Comparison of ENCODE assay signal across 10 cellular contexts in the genomic region with DNA sequence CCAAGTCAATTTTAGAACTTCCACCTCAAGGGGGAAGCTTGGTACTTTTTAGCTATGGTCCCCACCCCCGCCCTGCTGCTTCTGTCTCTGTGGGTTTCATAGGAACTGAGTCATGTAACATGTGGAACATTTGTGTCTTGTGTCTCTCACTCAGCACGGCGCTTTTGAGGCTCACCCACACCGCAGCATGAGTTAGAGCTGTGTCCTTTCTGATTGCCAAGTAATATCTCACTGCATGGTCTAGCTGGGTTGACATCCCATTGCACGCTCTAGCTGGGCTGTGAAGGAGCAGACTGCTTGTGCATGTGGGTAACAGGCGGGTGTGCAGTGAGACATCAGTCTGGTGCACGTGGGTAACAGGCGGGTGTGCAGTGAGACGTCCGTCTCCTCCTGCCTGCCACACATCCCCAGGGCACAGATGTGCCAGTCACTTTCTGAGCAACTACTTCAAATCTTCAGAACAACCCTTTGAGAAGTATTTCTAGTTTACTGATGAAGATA. TPM values are rescaled to one million over a fixed set of nuclear protein-coding genes. Genes with fewer than 3 reads are reported as not detected.
DNase-seq lines count a peak whose midpoint lies in the region; ATAC-seq and TF ChIP-seq lines count a peak whose summit lies in the region.
"Had no signal": no experiment of that assay in that cellular context is flagged by ENCODE, and none has a peak within 500 bp of the region (broad histone marks: within the 10 kb centered on the region; RNA-seq: fewer than 3 reads in every experiment).

No MANE protein-coding gene starts in this region.

- peaks cover 6 to 13% (median 7%) of the 10 kb centered on the region in 4 donors for H3K4me1 ChIP-seq in esophagus muscularis mucosa

- no peak for TF ChIP-seq EP300 in esophagus muscularis mucosa (IDR thresholded peaks at IDR 0.05)

- intact Hi-C loops in esophagus muscularis mucosa (cut with DNase I): no loop called here

- peak overlapping the region; percentile 96 for H3K27ac Mint-ChIP-seq in activated CD8-positive, alpha-beta T cell treated with anti-CD3 and anti-CD28 coated beads, Interleukin-2, amount 10 ng/mL, durations not matched to agents 7 days and 5 days
- H3K27ac Mint-ChIP-seq in type B pancreatic cell: no peak overlapping the region

- H3K4me1 Mint-ChIP-seq in activated CD8-positive, alpha-beta T cell treated with anti-CD3 and anti-CD28 coated beads, Interleukin-2, amount 10 ng/mL, durations not matched to agents 7 days and 5 days (ENCODE audit: low read depth): peaks cover 54% of the 10 kb centered on the region
- no peaks in the 10 kb centered on the region for H3K4me1 Mint-ChIP-seq in type B pancreatic cell (ENCODE audit: unreplicated experiment)

- no peak overlapping the region for H3K27ac ChIP-seq in esophagus muscularis mucosa (replicated peaks in 1 of 4)
- H3K27ac ChIP-seq: KMS-11 had no signal

- H3K36me3 Mint-ChIP-seq in activated CD8-positive, alpha-beta T cell treated with anti-CD3 and anti-CD28 coated beads, Interleukin-2, amount 10 ng/mL, durations not matched to agents 7 days and 5 days (ENCODE audit: low read depth): no peaks in the 10 kb centered on the region
- H3K36me3 Mint-ChIP-seq in type B pancreatic cell: no peaks in the 10 kb centered on the region

- TF ChIP-seq CTCF in foreskin fibroblast (IDR thresholded peaks at IDR 0.05; ENCODE audit: low read depth, low read length) (no peak), esophagus muscularis mucosa (IDR thresholded peaks at IDR 0.05) (no peak), type B pancreatic cell (conservative IDR thresholded peaks at IDR 0.05) (no peak)

- peaks cover 0 to 12% (median 0%) of the 10 kb centered on the region in 4 donors for H3K27me3 ChIP-seq in esophagus muscularis mucosa

- peak; percentile 92 for DNase-seq in activated CD8-positive, alpha-beta T cell treated with anti-CD3 and anti-CD28 coated beads, Interleukin-2, amount 10 ng/mL, durations not matched to agents 7 days and 5 days
- DNase-seq in foreskin fibroblast (peak; percentile 80 to 89), esophagus muscularis mucosa (ENCODE audit: extremely low spot score) (no peak), NCI-H146 (lab: John Stamatoyannopoulos, UW) (no peak), type B pancreatic cell (ENCODE audit: extremely low spot score, unreplicated experiment) (no peak)
- peak; percentile 39 for DNase-seq in stimulated activated CD8-positive, alpha-beta memory T cell treated with anti-CD3 and anti-CD28 coated beads, Interleukin-15, amount 100 ng/mL, for 1 hour (ENCODE audit: low read depth)
- DNase-seq: left cardiac atrium had no signal

- no peaks in the 10 kb centered on the region for H3K27me3 Mint-ChIP-seq in activated CD8-positive, alpha-beta T cell treated with anti-CD3 and anti-CD28 coated beads, Interleukin-2, amount 10 ng/mL, durations not matched to agents 7 days and 5 days (ENCODE audit: low read depth)
- H3K27me3 Mint-ChIP-seq in type B pancreatic cell: peaks cover 2% of the 10 kb centered on the region

- WGBS in esophagus muscularis mucosa: 86% methylated on average over 10 of the region's 10 CpGs

- no peaks in the 10 kb centered on the region for H3K9me3 Mint-ChIP-seq in activated CD8-positive, alpha-beta T cell treated with anti-CD3 and anti-CD28 coated beads, Interleukin-2, amount 10 ng/mL, durations not matched to agents 7 days and 5 days (ENCODE audit: insufficient read depth)
- H3K9me3 Mint-ChIP-seq in type B pancreatic cell: no peaks in the 10 kb centered on the region

- H3K36me3 ChIP-seq in esophagus muscularis mucosa: no peaks in the 10 kb centered on the region

- H3K4me3 ChIP-seq in foreskin fibroblast (ENCODE audit: low read depth in 1 of 2, low read length in 2 of 2) (no peak overlapping the region), esophagus muscularis mucosa (no peak overlapping the region)

- H3K9me3 ChIP-seq in esophagus muscularis mucosa: no peaks in the 10 kb centered on the region

- peak; percentile 69 for ATAC-seq in GM19035 (IDR thresholded peaks at IDR 0.05; ENCODE audit: unreplicated experiment)
- ATAC-seq in HG03457 (IDR thresholded peaks at IDR 0.05; ENCODE audit: unreplicated experiment): peak; percentile 76
- peak; percentile 84 for ATAC-seq in activated CD8-positive, alpha-beta T cell treated with anti-CD3 and anti-CD28 coated beads, Interleukin-2, amount 10 ng/mL, durations not matched to agents 7 days and 5 days

- CTCF ChIA-PET in activated CD8-positive, alpha-beta T cell treated with anti-CD3 and anti-CD28 coated beads, Interleukin-2, amount 10 ng/mL, durations not matched to agents 7 days and 5 days (lab: Charles Lee): interaction anchor here (0.7 to 4.9 kb wide), 12 partner anchors 9 to 580 kb away, joined by 3 to 58 read pairs (median 8); a partner anchor contains a TSS

- POLR2A ChIA-PET in activated CD8-positive, alpha-beta T cell treated with anti-CD3 and anti-CD28 coated beads, Interleukin-2, amount 10 ng/mL, durations not matched to agents 7 days and 5 days (lab: Charles Lee): interaction anchor here (0.7 to 3.0 kb wide), 5 partner anchors 21 to 654 kb away, joined by 3 to 16 read pairs (median 5); a partner anchor contains a TSS

- peak overlapping the region; percentile 56 for H3K4me3 Mint-ChIP-seq in activated CD8-positive, alpha-beta T cell treated with anti-CD3 and anti-CD28 coated beads, Interleukin-2, amount 10 ng/mL, durations not matched to agents 7 days and 5 days
- H3K4me3 Mint-ChIP-seq in type B pancreatic cell: no peak overlapping the region

- no peak for TF ChIP-seq POLR2A in esophagus muscularis mucosa (IDR thresholded peaks at IDR 0.05; ENCODE audit: low read depth)

RNA-seq across cellular contexts. Expression of a gene that starts 26.4 kb away (rescaled TPM):
- total RNA-seq in activated CD8-positive, alpha-beta T cell treated with anti-CD3 and anti-CD28 coated beads, Interleukin-2, amount 10 ng/mL, durations not matched to agents 7 days and 5 days: 100 to 1,000 TPM; 114 to 118 TPM
- total RNA-seq in esophagus muscularis mucosa: 10 to 100 TPM in 1 of 4 donors, 1 to 10 TPM in 3; 3.3 to 17.7 (median 4.3) TPM
- 40.4 and 51.2 TPM in 2 replicates for total RNA-seq in type B pancreatic cell (ENCODE audit: low replicate concordance)

RNA-seq across cellular contexts. Expression of a gene that starts 40.6 kb away (rescaled TPM):
- total RNA-seq in activated CD8-positive, alpha-beta T cell treated with anti-CD3 and anti-CD28 coated beads, Interleukin-2, amount 10 ng/mL, durations not matched to agents 7 days and 5 days: not detected
- total RNA-seq in esophagus muscularis mucosa: not detected
- total RNA-seq in type B pancreatic cell (ENCODE audit: low replicate concordance): 0.70 TPM in 1 of 2 replicates, not detected in the other
- total RNA-seq: left cardiac atrium had no signal

RNA-seq across cellular contexts. Expression of a gene that starts 55.5 kb away (rescaled TPM):
- total RNA-seq in activated CD8-positive, alpha-beta T cell treated with anti-CD3 and anti-CD28 coated beads, Interleukin-2, amount 10 ng/mL, durations not matched to agents 7 days and 5 days: 10 to 100 TPM; 34.1 to 39.8 TPM
- 10 to 100 TPM; 18.9 to 33.6 (median 28.2) TPM for total RNA-seq in esophagus muscularis mucosa
- total RNA-seq in type B pancreatic cell (ENCODE audit: low replicate concordance): 28.3 and 36.9 TPM in 2 replicates

Comparison
In these comparisons a context has a peak if more than half of its experiments do, and no peak if none do; other contexts are left out.
1. DNase-seq: peak in activated CD8-positive, alpha-beta T cell treated with anti-CD3 and anti-CD28 coated beads, Interleukin-2, amount 10 ng/mL, durations not matched to agents 7 days and 5 days (single experiment), foreskin fibroblast (2 of 2) and stimulated activated CD8-positive, alpha-beta memory T cell treated with anti-CD3 and anti-CD28 coated beads, Interleukin-15, amount 100 ng/mL, for 1 hour (single experiment); none in esophagus muscularis mucosa (single experiment), NCI-H146 (single experiment) and type B pancreatic cell (single experiment).
2. Peak in every context shown above with its lines, with median percentiles within 50 percentile points of each other: ATAC-seq.